ENCODE assay signal across 19 cellular contexts in genomic region chr17:32541640-32542039, GRCh38.
"Had no signal": no experiment of that assay in that cellular context is flagged by ENCODE, and none has a peak within 500 bp of the region (broad histone marks: within the 10 kb centered on the region; RNA-seq: fewer than 3 reads in every experiment).

No MANE protein-coding gene starts in this region.

- H3K36me3 Mint-ChIP-seq: natural killer cell treated with Interleukin-12 subunit alpha and Interleukin-12 subunit beta and Interleukin-15 and Interleukin-18, amount 100 ng/mL, for 72 hours had no signal

- H3K4me1 Mint-ChIP-seq: memory B cell had no signal

- H3K36me3 ChIP-seq: gastrocnemius medialis, heart right ventricle, left lung, lower lobe of right lung, ovary, thyroid gland had no signal

- H3K9me3 Mint-ChIP-seq: immature natural killer cell; memory B cell; natural killer cell treated with Interleukin-12 subunit alpha and Interleukin-12 subunit beta and Interleukin-15 and Interleukin-18, amount 100 ng/mL, for 72 hours; type B pancreatic cell had no signal

- H3K4me3 ChIP-seq: coronary artery, gastrocnemius medialis, heart right ventricle, left lung, lower lobe of right lung, ovary, thyroid gland had no signal

- ATAC-seq: gastrocnemius medialis; heart right ventricle; left lung; lower lobe of right lung; natural killer cell treated with Interleukin-12 subunit alpha and Interleukin-12 subunit beta and Interleukin-15 and Interleukin-18, amount 100 ng/mL, for 72 hours; right cardiac atrium had no signal

- H3K9me3 ChIP-seq: gastrocnemius medialis, left lung, lower lobe of right lung, ovary, thyroid gland had no signal

- H3K27me3 Mint-ChIP-seq: memory B cell; natural killer cell treated with Interleukin-12 subunit alpha and Interleukin-12 subunit beta and Interleukin-15 and Interleukin-18, amount 100 ng/mL, for 72 hours; progenitor cell of endocrine pancreas; type B pancreatic cell had no signal

- H3K4me1 ChIP-seq: left lung, lower lobe of right lung, thyroid gland had no signal

- H3K27ac Mint-ChIP-seq: memory B cell; natural killer cell treated with Interleukin-12 subunit alpha and Interleukin-12 subunit beta and Interleukin-15 and Interleukin-18, amount 100 ng/mL, for 72 hours; progenitor cell of endocrine pancreas; type B pancreatic cell had no signal

- H3K27me3 ChIP-seq: gastrocnemius medialis, heart right ventricle, left lung, ovary, thyroid gland had no signal

- H3K4me3 Mint-ChIP-seq: immature natural killer cell; memory B cell; natural killer cell treated with Interleukin-12 subunit alpha and Interleukin-12 subunit beta and Interleukin-15 and Interleukin-18, amount 100 ng/mL, for 72 hours; type B pancreatic cell had no signal

- H3K27ac ChIP-seq: coronary artery, gastrocnemius medialis, heart right ventricle, left lung, lower lobe of right lung, ovary, thyroid gland had no signal

- DNase-seq: effector CD4-positive, alpha-beta T cell; gastrocnemius medialis; heart right ventricle; hypothalamus; immature natural killer cell; left lung; lower lobe of right lung; midbrain; ovary; right cardiac atrium; small intestine; stimulated activated CD4-positive, alpha-beta T cell treated with anti-CD3 and anti-CD28 coated beads, Interleukin-12 subunit alpha, Interleukin-12 subunit beta, amount 100 ng/mL, for 4 hours; stimulated activated naive CD4-positive, alpha-beta T cell; thyroid gland had no signal
